In the genomic region with DNA sequence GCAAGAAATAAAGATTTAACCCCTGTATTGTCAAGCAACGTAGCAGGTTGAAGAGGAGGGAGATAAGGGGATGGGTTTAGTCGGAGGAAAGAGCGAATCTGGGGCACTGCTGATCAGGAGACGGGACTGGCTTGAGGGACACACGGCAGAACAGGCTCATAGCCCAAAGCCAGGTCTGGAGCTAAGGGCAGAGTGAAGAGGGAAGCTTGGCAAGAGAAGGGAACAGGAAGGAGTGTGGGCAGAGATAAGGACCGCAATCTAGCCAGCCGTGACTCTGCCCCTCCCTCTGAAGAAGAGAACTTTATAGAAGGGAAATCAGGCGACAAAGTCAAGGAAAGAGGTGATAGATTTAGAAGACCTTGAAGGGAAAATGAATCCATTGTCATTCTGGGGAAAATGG, we compare ENCODE assay signal across 10 cellular contexts.
DNase-seq lines count a peak whose midpoint lies in the region; ATAC-seq, FAIRE-seq and TF ChIP-seq lines count a peak whose summit lies in the region.
"Had no signal": no experiment of that assay in that cellular context is flagged by ENCODE, and none has a peak within 500 bp of the region (broad histone marks: within the 10 kb centered on the region; RNA-seq: fewer than 3 reads in every experiment).

No MANE protein-coding gene starts in this region.

- H3K9me1 ChIP-seq in endothelial cell of umbilical vein (replicated peaks; ENCODE audit: control insufficient read depth, extremely low read depth, insufficient read depth, low read length), result no peaks in the 10 kb centered on the region

- H3K36me3 Mint-ChIP-seq in CD4-positive, alpha-beta T cell (ENCODE audit: low read depth), result no peaks in the 10 kb centered on the region
- no peaks in the 10 kb centered on the region for H3K36me3 Mint-ChIP-seq in activated naive CD4-positive, alpha-beta T cell treated with anti-CD3 and anti-CD28 coated beads for 36 hours (ENCODE audit: low read depth)

- peak overlapping the region; percentile 92 for H3K4me2 ChIP-seq in endothelial cell of umbilical vein (ENCODE audit: insufficient read depth, low read length)
- H3K4me2 ChIP-seq in osteoblast (ENCODE audit: insufficient read depth, low read length), result peak overlapping the region; percentile 27

- peaks cover 33% of the 10 kb centered on the region for H3K27me3 ChIP-seq in CD4-positive, alpha-beta T cell (ENCODE audit: control insufficient read depth, insufficient read depth, low read length)
- H3K27me3 ChIP-seq in endothelial cell of umbilical vein (ENCODE audit: control insufficient read depth in 2 of 2, insufficient read depth in 2 of 2, low read length in 2 of 2) (no peaks in the 10 kb centered on the region), osteoblast (ENCODE audit: insufficient read depth, low read length) (no peaks in the 10 kb centered on the region)

- no peaks in the 10 kb centered on the region for H3K9me3 ChIP-seq in CD4-positive, alpha-beta T cell (ENCODE audit: control insufficient read depth, low read length)
- no peaks in the 10 kb centered on the region for H3K9me3 ChIP-seq in endothelial cell of umbilical vein (replicated peaks; ENCODE audit: control insufficient read depth, insufficient read depth, low read length)
- no peaks in the 10 kb centered on the region for H3K9me3 ChIP-seq in osteoblast (ENCODE audit: low read depth, low read length)

- H3K9me3 Mint-ChIP-seq in CD4-positive, alpha-beta T cell, result no peaks in the 10 kb centered on the region
- no peaks in the 10 kb centered on the region for H3K9me3 Mint-ChIP-seq in activated naive CD4-positive, alpha-beta T cell treated with anti-CD3 and anti-CD28 coated beads for 36 hours

- FAIRE-seq in endothelial cell of umbilical vein (lab: Jason Lieb, UNC), result peak; percentile 78

- H2AFZ ChIP-seq in endothelial cell of umbilical vein (ENCODE audit: low read depth, low read length) (peak overlapping the region; percentile 95), osteoblast (ENCODE audit: low read length) (peak overlapping the region; percentile 52)

- ATAC-seq in CD4-positive, alpha-beta T cell (ENCODE audit: poor library complexity), result peak; percentile 21

- no TSS peak for BruUV-seq in endothelial cell of umbilical vein (replicated peaks; lab: Mats Ljungman, UMichigan)

- H3K27ac ChIP-seq in CD4-positive, alpha-beta T cell (ENCODE audit: low read depth, low read length), result no peak overlapping the region
- H3K27ac ChIP-seq in endothelial cell of umbilical vein (ENCODE audit: insufficient read depth, low read depth, low read length) (peak overlapping the region; percentile 57), osteoblast (ENCODE audit: low read depth, low read length) (no peak overlapping the region)

- no peak for DNase-seq in CD4-positive, alpha-beta T cell
- DNase-seq in NB4 (ENCODE audit: low read depth), result peak; percentile 48
- peak; percentile 96 for DNase-seq in endothelial cell of umbilical vein (ENCODE audit: low read depth, low spot score)
- DNase-seq in osteoblast (ENCODE audit: insufficient read length, low spot score, missing footprints), result no peak
- no peak for DNase-seq in stimulated activated CD4-positive, alpha-beta T cell treated with anti-CD3 and anti-CD28 coated beads, Interleukin-4, amount 100 ng/mL, for 1 hour
- no peak for DNase-seq in activated naive CD4-positive, alpha-beta T cell treated with anti-CD3 and anti-CD28 coated beads for 36 hours
- no peak for DNase-seq in NCI-H146 (lab: John Stamatoyannopoulos, UW)
- no peak for DNase-seq in NCI-H2029 treated with DMSO at 0.1 percent for 48 hours (lab: John Stamatoyannopoulos, UW)
- DNase-seq: DND-41; effector CD8-positive, alpha-beta T cell had no signal

- H3K27me3 Mint-ChIP-seq in CD4-positive, alpha-beta T cell, result peaks cover 51% of the 10 kb centered on the region
- H3K27me3 Mint-ChIP-seq in activated naive CD4-positive, alpha-beta T cell treated with anti-CD3 and anti-CD28 coated beads for 36 hours (ENCODE audit: low read depth), result peaks cover 32% of the 10 kb centered on the region

- dilution Hi-C loops in endothelial cell of umbilical vein (cut with MboI; ENCODE audit: extremely low pct_ligation_motif_present, low sequenced_read_pairs), result no loop called here

- H3K4me1 Mint-ChIP-seq in CD4-positive, alpha-beta T cell (ENCODE audit: low read depth), result peaks cover 22% of the 10 kb centered on the region
- peaks cover 22% of the 10 kb centered on the region for H3K4me1 Mint-ChIP-seq in activated naive CD4-positive, alpha-beta T cell treated with anti-CD3 and anti-CD28 coated beads for 36 hours (ENCODE audit: low read depth)

- peak overlapping the region; percentile 43 for H3K4me3 Mint-ChIP-seq in CD4-positive, alpha-beta T cell
- no peak overlapping the region for H3K4me3 Mint-ChIP-seq in activated naive CD4-positive, alpha-beta T cell treated with anti-CD3 and anti-CD28 coated beads for 36 hours

- H4K20me1 ChIP-seq in endothelial cell of umbilical vein (replicated peaks; ENCODE audit: control insufficient read depth, extremely low read depth, insufficient read depth, low read length) (no peaks in the 10 kb centered on the region), osteoblast (ENCODE audit: insufficient read depth, low read length) (no peaks in the 10 kb centered on the region)

- H3K4me3 ChIP-seq in NB4 (ENCODE audit: low read depth, low read length) (no peak overlapping the region), endothelial cell of umbilical vein (replicated peaks in 1 of 3; ENCODE audit: insufficient read depth in 1 of 3, low read depth in 1 of 3, low read length in 3 of 3) (peak overlapping the region in 2 of 3 experiments; percentile 18 to 46), osteoblast (ENCODE audit: insufficient read depth, low read length) (no peak overlapping the region)

- peak overlapping the region; percentile 73 for H3K9ac ChIP-seq in endothelial cell of umbilical vein (replicated peaks; ENCODE audit: extremely low read depth, insufficient read depth, low read length)

- POLR2A ChIA-PET in CD4-positive, alpha-beta T cell (lab: Charles Lee), result no interaction called here
- POLR2A ChIA-PET in endothelial cell of umbilical vein (lab: Charles Lee), result interaction anchor here (1.3 kb wide), 1 partner anchor 23 kb away, joined by 3 read pairs; no protein-coding TSS in a partner anchor

- no peak for TF ChIP-seq CTCF in CD4-positive, alpha-beta T cell (IDR thresholded peaks at IDR 0.05)
- TF ChIP-seq CTCF in NB4 (IDR thresholded peaks at IDR 0.05; ENCODE audit: low read depth, low read length) (no peak), endothelial cell of umbilical vein (IDR thresholded peaks at IDR 0.05; ENCODE audit: extremely low read depth in 1 of 2, insufficient read depth in 1 of 2, low read depth in 1 of 2, low read length in 2 of 2) (no peak), osteoblast (IDR thresholded peaks at IDR 0.05; ENCODE audit: extremely low read depth, low read depth, low read length) (no peak)

- intact Hi-C loops in CD4-positive, alpha-beta T cell (cut with DNase I, micrococcal nuclease), result loop anchor here in 1 of 2 experiments (5.0 kb wide), 1 partner anchor 215 kb away; no protein-coding TSS in a partner anchor
- intact Hi-C loops in endothelial cell of umbilical vein (cut with micrococcal nuclease), result loop anchor here (1.0 to 5.0 kb wide), 9 partner anchors 24 to 419 kb away; a partner anchor contains a TSS
- intact Hi-C loops in activated naive CD4-positive, alpha-beta T cell treated with anti-CD3 and anti-CD28 coated beads for 36 hours (cut with micrococcal nuclease), result loop anchor here (5.0 kb wide), 1 partner anchor 80 kb away; a partner anchor contains a TSS

- no peak overlapping the region for H3K27ac Mint-ChIP-seq in CD4-positive, alpha-beta T cell
- H3K27ac Mint-ChIP-seq in activated naive CD4-positive, alpha-beta T cell treated with anti-CD3 and anti-CD28 coated beads for 36 hours, result no peak overlapping the region

- TF ChIP-seq POLR2A in NB4 (IDR thresholded peaks at IDR 0.05; ENCODE audit: extremely low read depth, insufficient read length), result no peak
- TF ChIP-seq POLR2A in endothelial cell of umbilical vein (IDR thresholded peaks at IDR 0.05; ENCODE audit: low read depth, low read length), result peak; percentile 32

- CTCF ChIA-PET in CD4-positive, alpha-beta T cell (lab: Charles Lee), result interaction anchor here (0.9 to 1.4 kb wide), 3 partner anchors 13 to 425 kb away, joined by 3 to 4 read pairs (median 3); no protein-coding TSS in a partner anchor
- CTCF ChIA-PET in endothelial cell of umbilical vein (lab: Charles Lee), result interaction anchor here (0.6 to 5.4 kb wide), 66 partner anchors 10 to 793 kb away, joined by 3 to 137 read pairs (median 5); a partner anchor contains a TSS
- CTCF ChIA-PET in activated naive CD4-positive, alpha-beta T cell treated with anti-CD3 and anti-CD28 coated beads for 36 hours (lab: Charles Lee), result interaction anchor here (0.8 to 3.6 kb wide), 26 partner anchors 11 to 429 kb away, joined by 3 to 50 read pairs (median 7); a partner anchor contains a TSS

- H3K36me3 ChIP-seq in endothelial cell of umbilical vein (ENCODE audit: control insufficient read depth in 2 of 2, extremely low read depth in 1 of 2, insufficient read depth in 2 of 2, low read length in 2 of 2) (no peaks in the 10 kb centered on the region), osteoblast (ENCODE audit: insufficient read depth, low read length) (no peaks in the 10 kb centered on the region)

- H3K4me1 ChIP-seq in endothelial cell of umbilical vein (ENCODE audit: control insufficient read depth, extremely low read depth, insufficient read depth, low read length), result peaks cover 42% of the 10 kb centered on the region
- H3K4me1 ChIP-seq in osteoblast (ENCODE audit: insufficient read depth, low read length), result peaks cover 18% of the 10 kb centered on the region

- H3K79me2 ChIP-seq in endothelial cell of umbilical vein (ENCODE audit: control insufficient read depth, insufficient read depth, low read length), result no peaks in the 10 kb centered on the region
- H3K79me2 ChIP-seq in osteoblast (ENCODE audit: insufficient read depth, low read length), result no peaks in the 10 kb centered on the region

TF ChIP-seq in endothelial cell of umbilical vein, 7 proteins besides CTCF, POLR2A, EP300 and RAD21:
- TF ChIP-seq GATA2 (IDR thresholded peaks at IDR 0.05; ENCODE audit: insufficient read depth, insufficient read length, low read depth, low read length), result peak; percentile 98
- TF ChIP-seq EZH2 (IDR thresholded peaks at IDR 0.05; ENCODE audit: borderline replicate concordance, low read depth, low read length, severe bottlenecking), result no peak
- TF ChIP-seq POLR2AphosphoS5 (IDR thresholded peaks at IDR 0.05; ENCODE audit: insufficient read depth, low read depth, low read length), result peak; percentile 88
TF ChIP-seq in endothelial cell of umbilical vein: peak in this region for 2.

Comparison
In these comparisons a context has a peak if more than half of its experiments do, and no peak if none do; other contexts are left out.
1. DNase-seq: peak in NB4 (single experiment) and endothelial cell of umbilical vein (single experiment); none in CD4-positive, alpha-beta T cell (0 of 10), osteoblast (single experiment), stimulated activated CD4-positive, alpha-beta T cell treated with anti-CD3 and anti-CD28 coated beads, Interleukin-4, amount 100 ng/mL, for 1 hour (single experiment), activated naive CD4-positive, alpha-beta T cell treated with anti-CD3 and anti-CD28 coated beads for 36 hours (single experiment), NCI-H146 (single experiment) and NCI-H2029 treated with DMSO at 0.1 percent for 48 hours (single experiment).
2. H3K4me3 ChIP-seq: peak in endothelial cell of umbilical vein (2 of 3); none in NB4 (single experiment) and osteoblast (single experiment).